Comparison of ENCODE assay signal across 14 cellular contexts in genomic region chr16:17224350-17224749, GRCh38.
A peak's percentile ranks its signal among the peaks of the same experiment; 100 is the strongest.
DNase-seq lines count a peak whose midpoint lies in the region; ATAC-seq and TF ChIP-seq lines count a peak whose summit lies in the region.
"Had no signal": no experiment of that assay in that cellular context is flagged by ENCODE, and none has a peak within 500 bp of the region (broad histone marks: within the 10 kb centered on the region; RNA-seq: fewer than 3 reads in every experiment).

No MANE protein-coding gene starts in this region.

- intact Hi-C loops in esophagus muscularis mucosa (cut with DNase I) (no loop called here), gastrocnemius medialis (cut with DNase I; ENCODE audit: low total_unique reads) (loop anchor here (2.0 to 10.0 kb wide), 2 partner anchors 180 to 250 kb away; partner anchors contain the start of gene XYLT1)

- in situ Hi-C loops in gastrocnemius medialis (cut with MboI; ENCODE audit: low sequenced_read_pairs in 4 of 4): loop anchor here in 1 of 4 donors (25.0 kb wide), 1 partner anchor 238 kb away; the partner anchor contains the start of gene XYLT1

- ATAC-seq in gastrocnemius medialis: no peak
- no peak for ATAC-seq in activated CD4-positive, CD25-positive, alpha-beta regulatory T cell treated with anti-CD3 and anti-CD28 coated beads, Interleukin-2, amount 50 U/mL, for 24 hours
- no peak for ATAC-seq in GM19455 (IDR thresholded peaks at IDR 0.05; ENCODE audit: unreplicated experiment)
- ATAC-seq: foreskin keratinocyte, GM23338, WTC11 had no signal

- H3K9me3 ChIP-seq in esophagus muscularis mucosa: peaks cover 0 to 4% (median 0%) of the 10 kb centered on the region in 4 donors
- no peaks in the 10 kb centered on the region for H3K9me3 ChIP-seq in gastrocnemius medialis
- H3K9me3 ChIP-seq: Caco-2, colonic mucosa had no signal

- H3K36me3 ChIP-seq in esophagus muscularis mucosa (no peaks in the 10 kb centered on the region), gastrocnemius medialis (no peaks in the 10 kb centered on the region)
- H3K36me3 ChIP-seq: colonic mucosa, neural progenitor cell had no signal

- peak; percentile 88 for DNase-seq in DMS 273 (lab: John Stamatoyannopoulos, UW; ENCODE audit: unreplicated experiment)
- peak; percentile 59 for DNase-seq in NAMALWA (ENCODE audit: low spot score)
- DNase-seq in esophagus muscularis mucosa (ENCODE audit: extremely low spot score): no peak
- DNase-seq in gastrocnemius medialis: no peak
- no peak for DNase-seq in mesenteric fat pad (ENCODE audit: low spot score)
- DNase-seq: Caco-2, SHP77 treated with DMSO at 0.1 percent for 48 hours had no signal

- TF ChIP-seq CTCF in esophagus muscularis mucosa (IDR thresholded peaks at IDR 0.05): no peak
- TF ChIP-seq CTCF in gastrocnemius medialis (IDR thresholded peaks at IDR 0.05 in 4 of 5, conservative IDR thresholded peaks at IDR 0.05 in 1 of 5): no peak

- peaks cover 20 to 53% (median 45%) of the 10 kb centered on the region in 4 donors for H3K4me1 ChIP-seq in esophagus muscularis mucosa
- peaks cover 23 to 32% of the 10 kb centered on the region in 2 donors for H3K4me1 ChIP-seq in gastrocnemius medialis
- H3K4me1 ChIP-seq: Caco-2, colonic mucosa had no signal

- TF ChIP-seq POLR2A in esophagus muscularis mucosa (IDR thresholded peaks at IDR 0.05; ENCODE audit: low read depth) (no peak), gastrocnemius medialis (IDR thresholded peaks at IDR 0.05) (no peak)

- TF ChIP-seq EP300 in esophagus muscularis mucosa (IDR thresholded peaks at IDR 0.05): no peak

- 72% methylated on average over 5 of the region's 5 CpGs for WGBS in esophagus muscularis mucosa

- H3K27ac ChIP-seq in esophagus muscularis mucosa (replicated peaks in 1 of 4): peak overlapping the region; percentile 57 to 86 (median 78)
- peak overlapping the region; percentile 23 to 63 (median 52) for H3K27ac ChIP-seq in gastrocnemius medialis
- H3K27ac ChIP-seq: colonic mucosa, foreskin keratinocyte, neural progenitor cell had no signal

- H3K4me3 ChIP-seq in esophagus muscularis mucosa (no peak overlapping the region), gastrocnemius medialis (no peak overlapping the region)
- H3K4me3 ChIP-seq: colonic mucosa, GM23338, neural progenitor cell had no signal

- H3K27me3 ChIP-seq in esophagus muscularis mucosa (no peaks in the 10 kb centered on the region), gastrocnemius medialis (no peaks in the 10 kb centered on the region)
- H3K27me3 ChIP-seq: colonic mucosa, foreskin keratinocyte, neural progenitor cell had no signal

Comparison
In these comparisons a context has a peak if more than half of its experiments do, and no peak if none do; other contexts are left out.
1. DNase-seq: peak in DMS 273 (single experiment) and NAMALWA (single experiment); none in esophagus muscularis mucosa (single experiment), gastrocnemius medialis (0 of 2) and mesenteric fat pad (single experiment).